In genomic region chr9:132241840-132242620, GRCh38 we compare ENCODE assay signal across 8 cellular contexts.
DNase-seq lines count a peak whose midpoint lies in the region; ATAC-seq and TF ChIP-seq lines count a peak whose summit lies in the region.

No MANE protein-coding gene starts in this region.

- peak overlapping the region; percentile 52 for H3K4me3 ChIP-seq in AG09309 (ENCODE audit: control insufficient read depth, low read depth, low read length)
- peak overlapping the region; percentile 44 to 93 (median 75) for H3K4me3 ChIP-seq in Peyer's patch
- H3K4me3 ChIP-seq in astrocyte of the spinal cord (ENCODE audit: low read depth, low read length), result peak overlapping the region; percentile 54

- ATAC-seq in GM19438 (IDR thresholded peaks at IDR 0.05; ENCODE audit: low read depth, unreplicated experiment) (peak; percentile 8), left lobe of liver (peak; percentile 2), HG02852 (IDR thresholded peaks at IDR 0.05; ENCODE audit: unreplicated experiment) (no peak), HG02981 (IDR thresholded peaks at IDR 0.05; ENCODE audit: unreplicated experiment) (no peak)

- H3K9me3 ChIP-seq in Peyer's patch, result no peaks in the 10 kb centered on the region

- TF ChIP-seq CTCF in AG09309 (IDR thresholded peaks at IDR 0.05; ENCODE audit: control insufficient read depth, insufficient read depth, low read depth, low read length, missing control alignments) (no peak), Peyer's patch (IDR thresholded peaks at IDR 0.05) (no peak), astrocyte of the spinal cord (IDR thresholded peaks at IDR 0.05; ENCODE audit: low read depth, low read length) (no peak)

- DNase-seq in AG09309 (ENCODE audit: low read depth) (no peak), Peyer's patch (peak in 2 of 3 donors; percentile 75 to 78), astrocyte of the spinal cord (ENCODE audit: low read depth, low spot score) (no peak), left lobe of liver (ENCODE audit: low spot score) (no peak)
- DNase-seq in stimulated activated CD8-positive, alpha-beta memory T cell treated with anti-CD3 and anti-CD28 coated beads, Interleukin-7, amount 100 ng/mL, for 4 hours (ENCODE audit: low read depth in 2 of 2), result peak; percentile 17 to 55

- no peaks in the 10 kb centered on the region for H3K36me3 ChIP-seq in Peyer's patch

- peak overlapping the region; percentile 10 to 84 (median 32) for H3K27ac ChIP-seq in Peyer's patch

- in situ Hi-C loops in astrocyte of the spinal cord (cut with HindIII; ENCODE audit: low sequenced_read_pairs), result no loop called here

- TF ChIP-seq POLR2A in Peyer's patch (IDR thresholded peaks at IDR 0.05), result no peak

- H3K4me1 ChIP-seq in Peyer's patch, result peaks cover 0 to 21% (median 8%) of the 10 kb centered on the region in 4 donors

- no peaks in the 10 kb centered on the region for H3K27me3 ChIP-seq in Peyer's patch

Comparison
In these comparisons a context has a peak if more than half of its experiments do, and no peak if none do; other contexts are left out.
1. DNase-seq: peak in Peyer's patch (2 of 3) and stimulated activated CD8-positive, alpha-beta memory T cell treated with anti-CD3 and anti-CD28 coated beads, Interleukin-7, amount 100 ng/mL, for 4 hours (2 of 2); none in AG09309 (single experiment), astrocyte of the spinal cord (single experiment) and left lobe of liver (single experiment).
2. ATAC-seq: peak in GM19438 (single experiment) and left lobe of liver (single experiment); none in HG02852 (single experiment) and HG02981 (single experiment).
3. Peak in every context shown above with its lines, with median percentiles within 50 percentile points of each other: H3K4me3 ChIP-seq.